ENCODE assay signal across 9 cellular contexts in genomic region chr2:216014006-216014405, GRCh38. TPM values are rescaled to one million over a fixed set of nuclear protein-coding genes. Genes with fewer than 3 reads are reported as not detected.
DNase-seq lines count a peak whose midpoint lies in the region; ATAC-seq and TF ChIP-seq lines count a peak whose summit lies in the region.
"Had no signal": no experiment of that assay in that cellular context is flagged by ENCODE, and none has a peak within 500 bp of the region (broad histone marks: within the 10 kb centered on the region; RNA-seq: fewer than 3 reads in every experiment).

No MANE protein-coding gene starts in this region.

- TF ChIP-seq POLR2A in suprapubic skin (IDR thresholded peaks at IDR 0.05): no peak
- TF ChIP-seq POLR2A in spleen (IDR thresholded peaks at IDR 0.05): no peak
- no peak for TF ChIP-seq POLR2A in GM18505 (IDR thresholded peaks at IDR 0.05; ENCODE audit: borderline replicate concordance, extremely low read depth, insufficient read depth, insufficient read length)

- no peaks in the 10 kb centered on the region for H3K36me3 Mint-ChIP-seq in activated naive CD4-positive, alpha-beta T cell treated with anti-CD3 and anti-CD28 coated beads for 36 hours (ENCODE audit: low read depth)
- H3K36me3 Mint-ChIP-seq in activated B cell treated with CpG ODN at 0.5 μM for 24 hours (ENCODE audit: low read depth): peaks cover 6% of the 10 kb centered on the region

- CTCF ChIA-PET in activated naive CD4-positive, alpha-beta T cell treated with anti-CD3 and anti-CD28 coated beads for 36 hours (lab: Charles Lee): interaction anchor here (0.6 to 3.2 kb wide), 6 partner anchors 9 to 63 kb away, joined by 3 to 12 read pairs (median 4); no protein-coding TSS in a partner anchor
- CTCF ChIA-PET in activated B cell treated with CpG ODN at 0.5 μM for 24 hours (lab: Charles Lee): interaction anchor here (0.8 to 1.4 kb wide), 3 partner anchors 9 to 13 kb away, joined by 3 to 4 read pairs (median 3); no protein-coding TSS in a partner anchor

- ATAC-seq in activated B cell treated with CpG ODN at 0.5 μM for 24 hours (ENCODE audit: low read depth) (no peak), GM18505 (IDR thresholded peaks at IDR 0.05; ENCODE audit: unreplicated experiment) (no peak), GM21737 (IDR thresholded peaks at IDR 0.05; ENCODE audit: unreplicated experiment) (no peak)

- H3K27ac ChIP-seq in iPS-18a (ENCODE audit: low read length) (no peak overlapping the region), suprapubic skin (peak overlapping the region; percentile 93), spleen (no peak overlapping the region)
- H3K27ac ChIP-seq: ascending aorta had no signal

- intact Hi-C loops in activated naive CD4-positive, alpha-beta T cell treated with anti-CD3 and anti-CD28 coated beads for 36 hours (cut with micrococcal nuclease): loop anchor here (5.0 to 10.0 kb wide), 2 partner anchors 329 to 702 kb away; partner anchors contain the start of gene ATIC
- intact Hi-C loops in activated B cell treated with CpG ODN at 0.5 μM for 24 hours (cut with micrococcal nuclease): loop anchor here (5.0 to 10.0 kb wide), 2 partner anchors 202 to 481 kb away; partner anchors contain the start of gene RPL37A
- intact Hi-C loops in spleen (cut with DNase I; ENCODE audit: low total_unique reads): loop anchor here (10.0 kb wide), 1 partner anchor 59 kb away; no protein-coding TSS in a partner anchor

- peaks cover 51% of the 10 kb centered on the region for H3K4me1 Mint-ChIP-seq in activated naive CD4-positive, alpha-beta T cell treated with anti-CD3 and anti-CD28 coated beads for 36 hours (ENCODE audit: low read depth)
- H3K4me1 Mint-ChIP-seq in activated B cell treated with CpG ODN at 0.5 μM for 24 hours: peaks cover 60% of the 10 kb centered on the region

- H3K4me3 Mint-ChIP-seq in activated naive CD4-positive, alpha-beta T cell treated with anti-CD3 and anti-CD28 coated beads for 36 hours: peak overlapping the region; percentile 53
- H3K4me3 Mint-ChIP-seq in activated B cell treated with CpG ODN at 0.5 μM for 24 hours: peak overlapping the region; percentile 72

- H3K27me3 Mint-ChIP-seq in activated naive CD4-positive, alpha-beta T cell treated with anti-CD3 and anti-CD28 coated beads for 36 hours (ENCODE audit: low read depth): no peaks in the 10 kb centered on the region
- H3K27me3 Mint-ChIP-seq in activated B cell treated with CpG ODN at 0.5 μM for 24 hours: no peaks in the 10 kb centered on the region

- H3K9me3 ChIP-seq in iPS-18a (ENCODE audit: control insufficient read depth, low read depth, low read length) (no peaks in the 10 kb centered on the region), suprapubic skin (no peaks in the 10 kb centered on the region), spleen (no peaks in the 10 kb centered on the region)
- H3K9me3 ChIP-seq: ascending aorta had no signal

- no peaks in the 10 kb centered on the region for H3K4me1 ChIP-seq in iPS-18a (ENCODE audit: control insufficient read depth, low read depth, low read length)
- H3K4me1 ChIP-seq in suprapubic skin: peaks cover 16% of the 10 kb centered on the region
- H3K4me1 ChIP-seq in spleen: peaks cover 3 to 48% (median 28%) of the 10 kb centered on the region in 6 donors

- no peak overlapping the region for H3K4me3 ChIP-seq in iPS-18a (ENCODE audit: low read length)
- peak overlapping the region; percentile 80 for H3K4me3 ChIP-seq in suprapubic skin
- peak overlapping the region in 1 of 8 donors; percentile 84 for H3K4me3 ChIP-seq in spleen

- H3K9me3 Mint-ChIP-seq in activated naive CD4-positive, alpha-beta T cell treated with anti-CD3 and anti-CD28 coated beads for 36 hours: no peaks in the 10 kb centered on the region
- peaks cover 2% of the 10 kb centered on the region for H3K9me3 Mint-ChIP-seq in activated B cell treated with CpG ODN at 0.5 μM for 24 hours

- peak overlapping the region; percentile 73 for H3K9ac ChIP-seq in iPS-18a (ENCODE audit: low read length)

- POLR2A ChIA-PET in activated B cell treated with CpG ODN at 0.5 μM for 24 hours (lab: Charles Lee): no interaction called here

- TF ChIP-seq CTCF in activated B cell treated with CpG ODN at 0.5 μM for 24 hours (IDR thresholded peaks at IDR 0.05) (no peak), suprapubic skin (IDR thresholded peaks at IDR 0.05) (no peak), spleen (IDR thresholded peaks at IDR 0.05 in 8 of 11, conservative IDR thresholded peaks at IDR 0.05 in 3 of 11) (no peak)

- no peaks in the 10 kb centered on the region for H3K27me3 ChIP-seq in iPS-18a (ENCODE audit: control insufficient read depth, insufficient read depth, low read length)
- no peaks in the 10 kb centered on the region for H3K27me3 ChIP-seq in suprapubic skin
- no peaks in the 10 kb centered on the region for H3K27me3 ChIP-seq in spleen (replicated peaks in 1 of 7)
- H3K27me3 ChIP-seq: ascending aorta had no signal

- no peaks in the 10 kb centered on the region for H3K36me3 ChIP-seq in iPS-18a (ENCODE audit: control insufficient read depth, low read depth, low read length)
- H3K36me3 ChIP-seq in suprapubic skin: no peaks in the 10 kb centered on the region
- H3K36me3 ChIP-seq in spleen: no peaks in the 10 kb centered on the region
- H3K36me3 ChIP-seq: ascending aorta had no signal

- no peak for TF ChIP-seq EP300 in suprapubic skin (IDR thresholded peaks at IDR 0.05)

- no peak overlapping the region for H3K27ac Mint-ChIP-seq in activated naive CD4-positive, alpha-beta T cell treated with anti-CD3 and anti-CD28 coated beads for 36 hours
- peak overlapping the region; percentile 36 for H3K27ac Mint-ChIP-seq in activated B cell treated with CpG ODN at 0.5 μM for 24 hours

- WGBS in suprapubic skin: 86% methylated on average over 8 of the region's 8 CpGs
- 88 to 94% (median 92%) methylated on average over 8 of the region's 8 CpGs for WGBS in spleen, 5 donors

- DNase-seq in activated naive CD4-positive, alpha-beta T cell treated with anti-CD3 and anti-CD28 coated beads for 36 hours: no peak
- no peak for DNase-seq in activated naive CD4-positive, alpha-beta T cell treated with Interleukin-2 at 50 U/mL for 16 hours
- DNase-seq in activated B cell treated with CpG ODN at 0.5 μM for 24 hours: no peak
- DNase-seq in suprapubic skin (ENCODE audit: low spot score in 2 of 2): no peak
- no peak for DNase-seq in spleen

RNA-seq across cellular contexts. Expression of gene MREG, which starts 0.7 kb away (rescaled TPM):
- 1 to 10 TPM; 3.1 to 3.9 TPM for total RNA-seq in activated naive CD4-positive, alpha-beta T cell treated with anti-CD3 and anti-CD28 coated beads for 36 hours
- 16.2 and 16.6 TPM in 2 replicates for total RNA-seq in activated B cell treated with CpG ODN at 0.5 μM for 24 hours
- total RNA-seq in suprapubic skin: 10 to 100 TPM; 26.1 to 37.3 (median 29.7) TPM
- total RNA-seq in spleen: 1 to 10 TPM; 4.6 to 8.3 (median 6.6) TPM
- 1 to 10 TPM; 4.5 to 7.0 (median 4.8) TPM for polyA plus RNA-seq in spleen
- total RNA-seq: ascending aorta had no signal
